In the genomic region with DNA sequence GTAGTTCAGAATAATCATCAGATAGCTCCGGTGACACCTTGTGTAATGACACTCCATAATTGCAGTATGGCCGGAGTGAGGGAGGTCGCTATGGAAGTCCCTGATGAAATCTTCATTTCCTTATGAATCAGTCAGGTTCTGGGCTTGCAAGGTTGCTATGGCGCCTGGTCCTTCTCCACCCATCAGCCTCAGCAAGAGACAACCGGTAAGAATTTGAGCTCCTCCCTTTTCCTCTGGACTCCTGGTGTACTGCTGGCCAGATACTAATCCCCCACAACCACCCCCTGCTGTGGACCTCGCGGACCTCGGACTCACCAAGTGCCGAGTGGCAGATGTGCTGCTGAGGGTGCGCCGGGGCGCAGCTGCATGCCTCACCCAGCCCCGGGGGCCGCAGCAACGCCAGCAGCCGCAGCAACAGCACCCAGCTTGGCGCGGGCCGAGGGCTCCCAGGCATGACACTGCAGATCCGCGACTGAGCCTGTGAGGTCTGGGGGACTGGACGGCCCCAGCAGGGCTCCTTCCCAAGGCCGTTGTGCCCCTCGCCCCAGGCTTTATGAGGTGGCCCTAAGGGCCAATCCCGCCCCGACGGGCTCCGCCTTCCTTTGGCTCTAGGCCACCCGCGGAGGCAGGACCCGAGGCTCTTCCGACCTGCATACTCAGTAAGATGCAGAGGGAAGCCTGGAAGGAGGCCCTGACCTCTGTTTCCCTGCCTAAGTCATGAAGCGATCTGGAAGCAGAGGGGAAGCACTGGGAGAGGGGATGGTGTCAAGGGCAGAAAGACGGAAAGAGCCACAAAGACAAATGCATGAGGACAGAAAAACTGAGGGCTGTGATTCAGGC, we compare ENCODE assay signal across 1 cellular context.
TF ChIP-seq lines count a peak whose summit lies in the region.

A gene (minus strand): TSS at position 526 of the 840 bp plus-strand sequence. CDS start 72 bp downstream, at position 454.

TF ChIP-seq in endothelial cell of umbilical vein, 7 proteins besides CTCF, POLR2A, EP300 and RAD21 (continued from another document):
- TF ChIP-seq POLR2AphosphoS5 (IDR thresholded peaks at IDR 0.05; ENCODE audit: insufficient read depth, low read depth, low read length) (no peak), JUN (IDR thresholded peaks at IDR 0.05; ENCODE audit: borderline replicate concordance, insufficient read depth, insufficient read length, low read depth) (no peak)
- TF ChIP-seq, protein P1, sequence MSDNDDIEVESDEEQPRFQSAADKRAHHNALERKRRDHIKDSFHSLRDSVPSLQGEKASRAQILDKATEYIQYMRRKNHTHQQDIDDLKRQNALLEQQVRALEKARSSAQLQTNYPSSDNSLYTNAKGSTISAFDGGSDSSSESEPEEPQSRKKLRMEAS (IDR thresholded peaks at IDR 0.05; ENCODE audit: insufficient read depth, insufficient read length): no peak
